In genomic region chr7:128404143-128404681, GRCh38 we compare ENCODE assay signal across 1 cellular context.
TF ChIP-seq lines count a peak whose summit lies in the region.

No MANE protein-coding gene starts in this region.

TF ChIP-seq in HepG2, 621 proteins besides CTCF, POLR2A, EP300 and RAD21:
- TF ChIP-seq ZNF75D (CRISPR knock-in tag; IDR thresholded peaks at IDR 0.05; ENCODE audit: borderline replicate concordance) (no peak), MLX (CRISPR knock-in tag; IDR thresholded peaks at IDR 0.05) (no peak), ZNF317 (CRISPR knock-in tag; IDR thresholded peaks at IDR 0.05) (no peak), SRSF4 (IDR thresholded peaks at IDR 0.05; ENCODE audit: low read depth, low read length, poor library complexity, severe bottlenecking) (no peak), ZNF20 (CRISPR knock-in tag; IDR thresholded peaks at IDR 0.05) (no peak), EZH2 (conservative IDR thresholded peaks at IDR 0.05; ENCODE audit: low read depth, low read length) (no peak), MZF1 (CRISPR knock-in tag; IDR thresholded peaks at IDR 0.05; ENCODE audit: borderline replicate concordance) (no peak), FOSL2 (CRISPR knock-in tag; IDR thresholded peaks at IDR 0.05) (0 out of 2 replicates have a peak, but pooled peaks have one; percentile 15), ZNF674 (CRISPR knock-in tag; IDR thresholded peaks at IDR 0.05; ENCODE audit: low read depth) (no peak), KDM2A (CRISPR knock-in tag; IDR thresholded peaks at IDR 0.05; ENCODE audit: borderline replicate concordance, low read depth) (no peak), ZNF281 (CRISPR knock-in tag; IDR thresholded peaks at IDR 0.05; ENCODE audit: borderline replicate concordance) (no peak), ZNF335 (CRISPR knock-in tag; IDR thresholded peaks at IDR 0.05) (no peak), FOXJ3 (CRISPR knock-in tag; IDR thresholded peaks at IDR 0.05; ENCODE audit: borderline replicate concordance) (no peak), ZNF253 (CRISPR knock-in tag; IDR thresholded peaks at IDR 0.05; ENCODE audit: borderline replicate concordance) (no peak), SSRP1 (CRISPR knock-in tag; IDR thresholded peaks at IDR 0.05) (no peak), NPAS2 (CRISPR knock-in tag; IDR thresholded peaks at IDR 0.05; ENCODE audit: borderline replicate concordance) (no peak), RBFOX2 (IDR thresholded peaks at IDR 0.05; ENCODE audit: low read depth, low read length) (no peak), FUBP1 (CRISPR knock-in tag; IDR thresholded peaks at IDR 0.05; ENCODE audit: borderline replicate concordance) (no peak), SAP130 (CRISPR knock-in tag; IDR thresholded peaks at IDR 0.05; ENCODE audit: low read depth) (peak; percentile 38; the same call in 1 of the 2 replicates), TAF1 (CRISPR knock-in tag; IDR thresholded peaks at IDR 0.05) (no peak), ZBTB38 (CRISPR knock-in tag; IDR thresholded peaks at IDR 0.05) (peak; percentile 83; the same call in 1 of the 2 replicates), ZNF546 (CRISPR knock-in tag; conservative IDR thresholded peaks at IDR 0.05) (no peak), ZNF577 (CRISPR knock-in tag; IDR thresholded peaks at IDR 0.05; ENCODE audit: borderline replicate concordance, low read depth) (no peak), ZNF326 (CRISPR knock-in tag; IDR thresholded peaks at IDR 0.05; ENCODE audit: borderline replicate concordance) (no peak), GFI1 (CRISPR knock-in tag; IDR thresholded peaks at IDR 0.05; ENCODE audit: borderline replicate concordance) (0 out of 2 replicates have a peak, but pooled peaks have one; percentile 18), YEATS2 (CRISPR knock-in tag; IDR thresholded peaks at IDR 0.05; ENCODE audit: borderline replicate concordance) (no peak), ZNF296 (CRISPR knock-in tag; conservative IDR thresholded peaks at IDR 0.05) (no peak), SNAPC5 (CRISPR knock-in tag; IDR thresholded peaks at IDR 0.05; ENCODE audit: borderline replicate concordance) (no peak), DMAP1 (CRISPR knock-in tag; IDR thresholded peaks at IDR 0.05) (no peak)
- TF ChIP-seq, protein P1, sequence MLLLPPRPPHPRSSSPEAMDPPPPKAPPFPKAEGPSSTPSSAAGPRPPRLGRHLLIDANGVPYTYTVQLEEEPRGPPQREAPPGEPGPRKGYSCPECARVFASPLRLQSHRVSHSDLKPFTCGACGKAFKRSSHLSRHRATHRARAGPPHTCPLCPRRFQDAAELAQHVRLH (CRISPR knock-in tag; IDR thresholded peaks at IDR 0.05; ENCODE audit: borderline replicate concordance, low read depth): no peak
- TF ChIP-seq, protein P2, sequence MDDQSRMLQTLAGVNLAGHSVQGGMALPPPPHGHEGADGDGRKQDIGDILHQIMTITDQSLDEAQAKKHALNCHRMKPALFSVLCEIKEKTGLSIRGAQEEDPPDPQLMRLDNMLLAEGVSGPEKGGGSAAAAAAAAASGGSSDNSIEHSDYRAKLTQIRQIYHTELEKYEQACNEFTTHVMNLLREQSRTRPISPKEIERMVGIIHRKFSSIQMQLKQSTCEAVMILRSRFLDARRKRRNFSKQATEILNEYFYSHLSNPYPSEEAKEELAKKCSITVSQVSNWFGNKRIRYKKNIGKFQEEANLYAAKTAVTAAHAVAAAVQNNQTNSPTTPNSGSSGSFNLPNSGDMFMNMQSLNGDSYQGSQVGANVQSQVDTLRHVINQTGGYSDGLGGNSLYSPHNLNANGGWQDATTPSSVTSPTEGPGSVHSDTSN (CRISPR knock-in tag; IDR thresholded peaks at IDR 0.05; ENCODE audit: borderline replicate concordance): no peak
- TF ChIP-seq, protein P3, sequence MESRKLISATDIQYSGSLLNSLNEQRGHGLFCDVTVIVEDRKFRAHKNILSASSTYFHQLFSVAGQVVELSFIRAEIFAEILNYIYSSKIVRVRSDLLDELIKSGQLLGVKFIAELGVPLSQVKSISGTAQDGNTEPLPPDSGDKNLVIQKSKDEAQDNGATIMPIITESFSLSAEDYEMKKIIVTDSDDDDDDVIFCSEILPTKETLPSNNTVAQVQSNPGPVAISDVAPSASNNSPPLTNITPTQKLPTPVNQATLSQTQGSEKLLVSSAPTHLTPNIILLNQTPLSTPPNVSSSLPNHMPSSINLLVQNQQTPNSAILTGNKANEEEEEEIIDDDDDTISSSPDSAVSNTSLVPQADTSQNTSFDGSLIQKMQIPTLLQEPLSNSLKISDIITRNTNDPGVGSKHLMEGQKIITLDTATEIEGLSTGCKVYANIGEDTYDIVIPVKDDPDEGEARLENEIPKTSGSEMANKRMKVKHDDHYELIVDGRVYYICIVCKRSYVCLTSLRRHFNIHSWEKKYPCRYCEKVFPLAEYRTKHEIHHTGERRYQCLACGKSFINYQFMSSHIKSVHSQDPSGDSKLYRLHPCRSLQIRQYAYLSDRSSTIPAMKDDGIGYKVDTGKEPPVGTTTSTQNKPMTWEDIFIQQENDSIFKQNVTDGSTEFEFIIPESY (CRISPR knock-in tag; IDR thresholded peaks at IDR 0.05): peak; percentile 89
- TF ChIP-seq, protein P4, sequence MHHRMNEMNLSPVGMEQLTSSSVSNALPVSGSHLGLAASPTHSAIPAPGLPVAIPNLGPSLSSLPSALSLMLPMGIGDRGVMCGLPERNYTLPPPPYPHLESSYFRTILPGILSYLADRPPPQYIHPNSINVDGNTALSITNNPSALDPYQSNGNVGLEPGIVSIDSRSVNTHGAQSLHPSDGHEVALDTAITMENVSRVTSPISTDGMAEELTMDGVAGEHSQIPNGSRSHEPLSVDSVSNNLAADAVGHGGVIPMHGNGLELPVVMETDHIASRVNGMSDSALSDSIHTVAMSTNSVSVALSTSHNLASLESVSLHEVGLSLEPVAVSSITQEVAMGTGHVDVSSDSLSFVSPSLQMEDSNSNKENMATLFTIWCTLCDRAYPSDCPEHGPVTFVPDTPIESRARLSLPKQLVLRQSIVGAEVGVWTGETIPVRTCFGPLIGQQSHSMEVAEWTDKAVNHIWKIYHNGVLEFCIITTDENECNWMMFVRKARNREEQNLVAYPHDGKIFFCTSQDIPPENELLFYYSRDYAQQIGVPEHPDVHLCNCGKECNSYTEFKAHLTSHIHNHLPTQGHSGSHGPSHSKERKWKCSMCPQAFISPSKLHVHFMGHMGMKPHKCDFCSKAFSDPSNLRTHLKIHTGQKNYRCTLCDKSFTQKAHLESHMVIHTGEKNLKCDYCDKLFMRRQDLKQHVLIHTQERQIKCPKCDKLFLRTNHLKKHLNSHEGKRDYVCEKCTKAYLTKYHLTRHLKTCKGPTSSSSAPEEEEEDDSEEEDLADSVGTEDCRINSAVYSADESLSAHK (CRISPR knock-in tag; IDR thresholded peaks at IDR 0.05; ENCODE audit: borderline replicate concordance): no peak
- TF ChIP-seq, protein P5, sequence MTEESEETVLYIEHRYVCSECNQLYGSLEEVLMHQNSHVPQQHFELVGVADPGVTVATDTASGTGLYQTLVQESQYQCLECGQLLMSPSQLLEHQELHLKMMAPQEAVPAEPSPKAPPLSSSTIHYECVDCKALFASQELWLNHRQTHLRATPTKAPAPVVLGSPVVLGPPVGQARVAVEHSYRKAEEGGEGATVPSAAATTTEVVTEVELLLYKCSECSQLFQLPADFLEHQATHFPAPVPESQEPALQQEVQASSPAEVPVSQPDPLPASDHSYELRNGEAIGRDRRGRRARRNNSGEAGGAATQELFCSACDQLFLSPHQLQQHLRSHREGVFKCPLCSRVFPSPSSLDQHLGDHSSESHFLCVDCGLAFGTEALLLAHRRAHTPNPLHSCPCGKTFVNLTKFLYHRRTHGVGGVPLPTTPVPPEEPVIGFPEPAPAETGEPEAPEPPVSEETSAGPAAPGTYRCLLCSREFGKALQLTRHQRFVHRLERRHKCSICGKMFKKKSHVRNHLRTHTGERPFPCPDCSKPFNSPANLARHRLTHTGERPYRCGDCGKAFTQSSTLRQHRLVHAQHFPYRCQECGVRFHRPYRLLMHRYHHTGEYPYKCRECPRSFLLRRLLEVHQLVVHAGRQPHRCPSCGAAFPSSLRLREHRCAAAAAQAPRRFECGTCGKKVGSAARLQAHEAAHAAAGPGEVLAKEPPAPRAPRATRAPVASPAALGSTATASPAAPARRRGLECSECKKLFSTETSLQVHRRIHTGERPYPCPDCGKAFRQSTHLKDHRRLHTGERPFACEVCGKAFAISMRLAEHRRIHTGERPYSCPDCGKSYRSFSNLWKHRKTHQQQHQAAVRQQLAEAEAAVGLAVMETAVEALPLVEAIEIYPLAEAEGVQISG (CRISPR knock-in tag; IDR thresholded peaks at IDR 0.05): no peak
- TF ChIP-seq, protein P6, sequence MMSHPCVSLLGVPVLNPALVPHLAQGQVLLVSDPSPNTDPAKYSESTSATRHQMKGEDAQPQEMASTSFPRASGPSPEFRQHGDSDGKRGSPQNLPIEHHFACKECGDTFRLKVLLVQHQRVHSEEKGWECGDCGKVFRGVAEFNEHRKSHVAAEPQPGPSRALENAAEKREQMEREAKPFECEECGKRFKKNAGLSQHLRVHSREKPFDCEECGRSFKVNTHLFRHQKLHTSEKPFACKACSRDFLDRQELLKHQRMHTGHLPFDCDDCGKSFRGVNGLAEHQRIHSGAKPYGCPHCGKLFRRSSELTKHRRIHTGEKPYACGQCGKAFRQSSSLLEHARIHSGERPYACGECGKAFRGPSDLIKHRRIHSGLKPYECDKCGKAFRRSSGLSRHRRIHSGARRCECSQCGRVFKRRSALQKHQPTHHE (CRISPR knock-in tag; IDR thresholded peaks at IDR 0.05; ENCODE audit: borderline replicate concordance): no peak
